In genomic region chr2:219598308-219599078, GRCh38 we compare ENCODE assay signal across 1 cellular context.
A peak's percentile ranks its signal among the peaks of the same experiment; 100 is the strongest.
TF ChIP-seq lines count a peak whose summit lies in the region.

No MANE protein-coding gene starts in this region.

TF ChIP-seq in HepG2, 621 proteins besides CTCF, POLR2A, EP300 and RAD21 (continues in another document):
- TF ChIP-seq ZBTB10 (CRISPR knock-in tag; IDR thresholded peaks at IDR 0.05; ENCODE audit: borderline replicate concordance) (0 out of 2 replicates have a peak, but pooled peaks have one; percentile 41), ZNF567 (CRISPR knock-in tag; IDR thresholded peaks at IDR 0.05; ENCODE audit: borderline replicate concordance) (0 out of 2 replicates have a peak, but pooled peaks have one; percentile 37), ZBTB7B (CRISPR knock-in tag; IDR thresholded peaks at IDR 0.05) (0 out of 2 replicates have a peak, but pooled peaks have one; percentile 34), RORA (CRISPR knock-in tag; IDR thresholded peaks at IDR 0.05) (no peak), GTF3A (CRISPR knock-in tag; conservative IDR thresholded peaks at IDR 0.05) (0 out of 2 replicates have a peak, but pooled peaks have one; percentile 34), FOSL2 (CRISPR knock-in tag; IDR thresholded peaks at IDR 0.05) (no peak), ZNF678 (CRISPR knock-in tag; IDR thresholded peaks at IDR 0.05) (0 out of 2 replicates have a peak, but pooled peaks have one; percentile 78), JUN (CRISPR knock-in tag; IDR thresholded peaks at IDR 0.05) (peak; percentile 11; the same call in 1 of the 2 replicates), ZNF256 (CRISPR knock-in tag; conservative IDR thresholded peaks at IDR 0.05) (0 out of 2 replicates have a peak, but pooled peaks have one; percentile 8), NCOR1 (IDR thresholded peaks at IDR 0.05; ENCODE audit: borderline replicate concordance, low read length) (peak; percentile 63), ATF4 (CRISPR knock-in tag; IDR thresholded peaks at IDR 0.05) (no peak), GATA4 (IDR thresholded peaks at IDR 0.05; ENCODE audit: borderline replicate concordance, low read depth) (peak; percentile 21; the same call in 1 of the 2 replicates), ESRRA (CRISPR knock-in tag; IDR thresholded peaks at IDR 0.05; ENCODE audit: low read depth) (peak; percentile 97), TGIF2 (CRISPR knock-in tag; IDR thresholded peaks at IDR 0.05) (0 out of 2 replicates have a peak, but pooled peaks have one; percentile 2), ZNF629 (CRISPR knock-in tag; conservative IDR thresholded peaks at IDR 0.05) (peak; percentile 62; the same call in 1 of the 2 replicates), HBP1 (CRISPR knock-in tag; IDR thresholded peaks at IDR 0.05; ENCODE audit: low read depth) (no peak; the same call in 1 of the 2 replicates), RFX1 (IDR thresholded peaks at IDR 0.05) (no peak), U2AF1 (optimal IDR thresholded peaks at IDR 0.05; ENCODE audit: low read depth, low read length) (peak; percentile 60), ZNF230 (CRISPR knock-in tag; IDR thresholded peaks at IDR 0.05) (peak; percentile 71; the same call in 1 of the 2 replicates), ZC3H13 (CRISPR knock-in tag; IDR thresholded peaks at IDR 0.05) (peak; percentile 2; the same call in 1 of the 2 replicates), ZNF749 (CRISPR knock-in tag; IDR thresholded peaks at IDR 0.05; ENCODE audit: borderline replicate concordance) (no peak), ZNF441 (CRISPR knock-in tag; IDR thresholded peaks at IDR 0.05; ENCODE audit: borderline replicate concordance) (0 out of 2 replicates have a peak, but pooled peaks have one; percentile 37), POLR2AphosphoS5 (IDR thresholded peaks at IDR 0.05; ENCODE audit: low read depth, low read length) (peak; percentile 92; the same call in 1 of the 2 replicates), HINFP (CRISPR knock-in tag; IDR thresholded peaks at IDR 0.05; ENCODE audit: low read depth) (no peak), HMG20A (CRISPR knock-in tag; IDR thresholded peaks at IDR 0.05; ENCODE audit: borderline replicate concordance) (no peak), CHD4 (IDR thresholded peaks at IDR 0.05; ENCODE audit: borderline replicate concordance, low read length) (peak; percentile 58; the same call in 1 of the 2 replicates), ARNTL (CRISPR knock-in tag; IDR thresholded peaks at IDR 0.05) (peak; percentile 15; the same call in 1 of the 2 replicates), ASH2L (IDR thresholded peaks at IDR 0.05; ENCODE audit: insufficient read length, low read depth, low read length) (peak; percentile 67), ZNF670 (CRISPR knock-in tag; IDR thresholded peaks at IDR 0.05; ENCODE audit: borderline replicate concordance) (peak; percentile 73; the same call in 1 of the 2 replicates), STAT5B (CRISPR knock-in tag; IDR thresholded peaks at IDR 0.05) (peak; percentile 46; the same call in 1 of the 2 replicates), ZNF747 (CRISPR knock-in tag; IDR thresholded peaks at IDR 0.05; ENCODE audit: borderline replicate concordance) (peak; percentile 7; the same call in 1 of the 2 replicates), ZSCAN5A (CRISPR knock-in tag; IDR thresholded peaks at IDR 0.05; ENCODE audit: borderline replicate concordance) (0 out of 2 replicates have a peak, but pooled peaks have one; percentile 12), ARID5B (CRISPR knock-in tag; IDR thresholded peaks at IDR 0.05) (no peak), RAD51 (IDR thresholded peaks at IDR 0.05; ENCODE audit: borderline replicate concordance) (no peak), DR1 (CRISPR knock-in tag; IDR thresholded peaks at IDR 0.05) (0 out of 2 replicates have a peak, but pooled peaks have one; percentile 16), ZNF414 (CRISPR knock-in tag; IDR thresholded peaks at IDR 0.05) (no peak), SMC3 (IDR thresholded peaks at IDR 0.05; ENCODE audit: low read length) (peak; percentile 14; the same call in 1 of the 2 replicates), ZNF556 (CRISPR knock-in tag; IDR thresholded peaks at IDR 0.05; ENCODE audit: borderline replicate concordance) (peak; percentile 77; the same call in 1 of the 2 replicates), RCOR2 (CRISPR knock-in tag; IDR thresholded peaks at IDR 0.05) (no peak), GABPA (IDR thresholded peaks at IDR 0.05; ENCODE audit: low read depth, low read length) (no peak), GABPA (CRISPR knock-in tag; IDR thresholded peaks at IDR 0.05; ENCODE audit: low read depth) (no peak), SNAPC5 (CRISPR knock-in tag; IDR thresholded peaks at IDR 0.05; ENCODE audit: borderline replicate concordance) (0 out of 2 replicates have a peak, but pooled peaks have one; percentile 67), NR2F6 (IDR thresholded peaks at IDR 0.05) (peak; percentile 12; the same call in 1 of the 2 replicates), NR2F6 (CRISPR knock-in tag; IDR thresholded peaks at IDR 0.05) (no peak; the same call in 1 of the 2 replicates), POGK (CRISPR knock-in tag; conservative IDR thresholded peaks at IDR 0.05) (0 out of 2 replicates have a peak, but pooled peaks have one; percentile 66), GTF2F1 (IDR thresholded peaks at IDR 0.05; ENCODE audit: low read length) (0 out of 2 replicates have a peak, but pooled peaks have one; percentile 20), KLF11 (CRISPR knock-in tag; IDR thresholded peaks at IDR 0.05) (0 out of 2 replicates have a peak, but pooled peaks have one; percentile 12), TRAFD1 (CRISPR knock-in tag; IDR thresholded peaks at IDR 0.05; ENCODE audit: borderline replicate concordance) (0 out of 2 replicates have a peak, but pooled peaks have one; percentile 74), NR2F1 (CRISPR knock-in tag; IDR thresholded peaks at IDR 0.05) (peak; percentile 53 to 75; a peak in 3 of 4 replicates)
